ENCODE assay signal across 8 cellular contexts in genomic region chr13:25286969-25287961, GRCh38. TPM values are rescaled to one million over a fixed set of nuclear protein-coding genes. Genes with fewer than 3 reads are reported as not detected.
DNase-seq lines count a peak whose midpoint lies in the region; TF ChIP-seq lines count a peak whose summit lies in the region.

Gene MTMR6, minus strand, starts transcription at chr13:25287488. Its CDS starts 241 bp downstream, at chr13:25287247.

- H3K27ac Mint-ChIP-seq in nephron progenitor cell: peak within 1 kb of the TSS; percentile 88

- intact Hi-C loops in stomach (cut with DNase I; ENCODE audit: low total_unique reads): no loop called here

- peaks cover 3 to 38% (median 22%) of the 10 kb centered on the region in 4 donors for H3K4me1 ChIP-seq in stomach

- peaks cover 14% of the 10 kb centered on the region for H3K4me1 Mint-ChIP-seq in nephron progenitor cell

- no peaks in the 10 kb centered on the region for H3K36me3 ChIP-seq in stomach

- H3K4me3 ChIP-seq in LNCaP clone FGC (ENCODE audit: low read depth, low read length): peak within 1 kb of the TSS; percentile 86
- peak within 1 kb of the TSS; percentile 97 for H3K4me3 ChIP-seq in fibroblast of pulmonary artery (replicated peaks; ENCODE audit: low read depth, low read length)
- H3K4me3 ChIP-seq in stomach: peak within 1 kb of the TSS; percentile 85 to 95 (median 92)

- no peaks in the 10 kb centered on the region for H3K9me3 ChIP-seq in stomach

- no peak for TF ChIP-seq EP300 in stomach (IDR thresholded peaks at IDR 0.05)

- peaks cover 24% of the 10 kb centered on the region for H3K27me3 Mint-ChIP-seq in nephron progenitor cell (ENCODE audit: low read depth, poor library complexity)

- TF ChIP-seq POLR2A in Raji (IDR thresholded peaks at IDR 0.05; ENCODE audit: insufficient read depth, low read depth, low read length): peak; percentile 90
- TF ChIP-seq POLR2A in stomach (IDR thresholded peaks at IDR 0.05): peak in 1 of 4 donors; percentile 28

- no peaks in the 10 kb centered on the region for H3K36me3 Mint-ChIP-seq in nephron progenitor cell (ENCODE audit: low read depth)

- TF ChIP-seq CTCF in LNCaP clone FGC (IDR thresholded peaks at IDR 0.05; ENCODE audit: control insufficient read depth, extremely low read depth, insufficient read depth) (peak; percentile 85), fibroblast of pulmonary artery (IDR thresholded peaks at IDR 0.05; ENCODE audit: low read length, missing control alignments) (peak; percentile 86), nephron progenitor cell (IDR thresholded peaks at IDR 0.05) (peak; percentile 100), stomach (IDR thresholded peaks at IDR 0.05) (peak in 6 of 7 experiments; percentile 98 to 100 (median 100))

- peak within 1 kb of the TSS; percentile 89 to 96 (median 91) for H3K27ac ChIP-seq in stomach

- H3K27me3 ChIP-seq in stomach: peaks cover 0 to 12% (median 0%) of the 10 kb centered on the region in 3 donors

- DNase-seq in ELR (ENCODE audit: low read depth) (peak; percentile 84), GOT3 (lab: John Stamatoyannopoulos, UW) (peak; percentile 85), LNCaP clone FGC (ENCODE audit: low read depth) (no peak), fibroblast of pulmonary artery (ENCODE audit: low read depth) (peak; percentile 88), nephron progenitor cell (peak; percentile 98), stomach (peak; percentile 92)
- peak; percentile 89 for DNase-seq in activated effector memory CD4-positive, alpha-beta T cell treated with Interleukin-2 at 50 U/mL for 16 hours

- WGBS in stomach, 5 donors: 2 to 3% (median 3%) methylated on average over 44 to 65 of the region's 65 CpGs

- H3K4me3 Mint-ChIP-seq in nephron progenitor cell: peak within 1 kb of the TSS; percentile 97

- H3K9me3 Mint-ChIP-seq in nephron progenitor cell: no peaks in the 10 kb centered on the region

RNA-seq across cellular contexts. Expression of gene MTMR6, which starts in this region (rescaled TPM):
- 10 to 100 TPM in 3 of 5 donors, 1 to 10 TPM in 2; 2.3 to 25.0 (median 19.9) TPM for total RNA-seq in stomach
- polyA plus RNA-seq in stomach: 10 to 100 TPM in 1 of 3 donors, 1 to 10 TPM in 2; 5.0 to 12.5 (median 7.8) TPM
